Comparison of ENCODE assay signal across 9 cellular contexts in the genomic region with DNA sequence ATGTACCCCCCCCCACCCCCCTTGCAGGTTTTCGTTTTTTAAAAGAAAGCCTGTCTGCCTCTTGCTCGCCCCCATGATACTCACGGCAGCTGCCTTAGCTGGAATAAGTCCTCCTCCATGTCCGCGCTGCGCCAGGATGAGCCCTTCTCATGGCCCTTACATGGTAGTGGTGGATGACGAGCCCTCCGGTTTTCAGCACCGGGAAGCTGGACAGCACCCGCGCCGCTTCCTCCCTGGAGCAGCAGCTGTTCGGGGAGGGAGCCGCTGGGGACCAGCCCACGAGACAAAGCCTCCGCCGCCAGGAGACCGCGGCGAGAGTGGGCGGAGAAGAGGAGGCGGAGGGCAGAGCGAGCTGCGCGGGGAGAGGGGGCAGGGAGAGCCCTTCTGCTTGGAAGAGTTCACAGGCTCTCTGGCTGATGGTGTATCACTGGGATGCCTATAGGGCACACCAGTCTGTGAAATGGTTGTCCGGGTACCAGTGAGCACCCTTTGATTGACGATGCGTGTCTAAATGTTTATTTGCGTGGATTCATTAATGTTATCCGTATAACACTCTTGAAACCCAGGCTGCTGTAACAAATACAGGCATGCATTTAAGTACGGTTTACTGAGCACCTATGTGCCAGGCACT. TPM values are rescaled to one million over a fixed set of nuclear protein-coding genes. Genes with fewer than 3 reads are reported as not detected.
DNase-seq lines count a peak whose midpoint lies in the region; ATAC-seq and TF ChIP-seq lines count a peak whose summit lies in the region.
"Had no signal": no experiment of that assay in that cellular context is flagged by ENCODE, and none has a peak within 500 bp of the region (broad histone marks: within the 10 kb centered on the region; RNA-seq: fewer than 3 reads in every experiment).

SVOP (minus strand) TSS at position 319 of the 631 bp plus-strand sequence; CDS start at position 119, 200 bp downstream.

- POLR2A ChIA-PET in T-cell (lab: Charles Lee), result no interaction called here
- POLR2A ChIA-PET in MCF 10A (lab: Yijun Ruan, JAX), result no interaction called here

- H3K36me3 Mint-ChIP-seq in T-cell (no peaks in the 10 kb centered on the region), MCF 10A (ENCODE audit: insufficient read depth, unreplicated experiment) (no peaks in the 10 kb centered on the region)

- intact Hi-C loops in MCF 10A (cut with micrococcal nuclease), result no loop called here

- DNase-seq in GDM1 (lab: John Stamatoyannopoulos, UW), result peak; percentile 62
- DNase-seq in NCI-H1417 treated with DMSO at 0.1 percent for 48 hours (lab: John Stamatoyannopoulos, UW), result peak; percentile 60
- DNase-seq in T-cell, result peak in 21 of 34 experiments; percentile 1 to 30 (median 3)
- DNase-seq in MCF 10A (ENCODE audit: unreplicated experiment), result peak; percentile 70
- DNase-seq in skeletal muscle cell (ENCODE audit: low read depth), result peak; percentile 43

- no TSS peak for BruUV-seq in MCF 10A (replicated peaks; lab: Mats Ljungman, UMichigan)

- H3K4me1 Mint-ChIP-seq in T-cell, result peaks cover 0 to 4% (median 4%) of the 10 kb centered on the region in 3 donors
- no peaks in the 10 kb centered on the region for H3K4me1 Mint-ChIP-seq in MCF 10A (ENCODE audit: insufficient read depth, unreplicated experiment)

- H3K9me3 Mint-ChIP-seq in T-cell (no peaks in the 10 kb centered on the region), MCF 10A (ENCODE audit: unreplicated experiment) (no peaks in the 10 kb centered on the region)

- no peak within 1 kb of the TSS for H3K9ac ChIP-seq in iPS-15b (ENCODE audit: low read depth, low read length)

- no peak within 1 kb of the TSS for H3K27ac Mint-ChIP-seq in T-cell
- no peak within 1 kb of the TSS for H3K27ac Mint-ChIP-seq in MCF 10A (ENCODE audit: low read depth, unreplicated experiment)

- peak within 1 kb of the TSS; percentile 55 for H3K4me3 ChIP-seq in iPS-15b (ENCODE audit: low read depth, low read length)
- no peak within 1 kb of the TSS for H3K4me3 ChIP-seq in skeletal muscle cell (ENCODE audit: low read depth, low read length)

- no peaks in the 10 kb centered on the region for H3K4me1 ChIP-seq in iPS-15b (ENCODE audit: control insufficient read depth, insufficient read depth, low read length)

- CTCF ChIA-PET in T-cell (lab: Charles Lee) (no interaction called here), MCF 10A (lab: Yijun Ruan, JAX) (interaction anchor here (0.7 kb wide), 1 partner anchor 30 kb away, joined by 3 read pairs; no protein-coding TSS in a partner anchor)

- H3K36me3 ChIP-seq in iPS-15b (ENCODE audit: control insufficient read depth, insufficient read depth, low read length), result no peaks in the 10 kb centered on the region

- H3K27me3 ChIP-seq in iPS-15b (ENCODE audit: control insufficient read depth, insufficient read depth, low read length), result peaks cover 5% of the 10 kb centered on the region

- no peaks in the 10 kb centered on the region for H3K9me3 ChIP-seq in iPS-15b (ENCODE audit: control insufficient read depth, insufficient read depth, low read length)

- TF ChIP-seq CTCF in MCF 10A (IDR thresholded peaks at IDR 0.05; ENCODE audit: unreplicated experiment), result no peak

- H3K27me3 Mint-ChIP-seq in T-cell, result peaks cover 39 to 41% of the 10 kb centered on the region in 2 donors
- peaks cover under 1% of the 10 kb centered on the region for H3K27me3 Mint-ChIP-seq in MCF 10A (ENCODE audit: insufficient read depth, unreplicated experiment)

- no peak within 1 kb of the TSS for H3K4me3 Mint-ChIP-seq in T-cell
- no peak within 1 kb of the TSS for H3K4me3 Mint-ChIP-seq in MCF 10A (ENCODE audit: unreplicated experiment)

- ATAC-seq in T-cell (replicated peaks in 1 of 4), result peak in 1 of 4 experiments; percentile 36
- no peak for ATAC-seq in HG02840 (IDR thresholded peaks at IDR 0.05; ENCODE audit: low FRiP score, unreplicated experiment)
- no peak for ATAC-seq in GM19397 (IDR thresholded peaks at IDR 0.05; ENCODE audit: unreplicated experiment)

RNA-seq across cellular contexts. Expression of gene SVOP, which starts in this region (rescaled TPM):
- total RNA-seq in T-cell (not detected), MCF 10A (2022) (not detected in 2 replicates)
- total RNA-seq: T-helper 2 cell treated with Interferon-gamma antibody and Interleukin-4, amounts not matched to agents 100 ng/mL and 5 ng/mL, for 36 hours had no signal

Comparison
In these comparisons a context has a peak if more than half of its experiments do, and no peak if none do; other contexts are left out.
1. Peak in DNase-seq in T-cell; RNA of the gene not detected or under 1 TPM.
2. Peak in DNase-seq in MCF 10A; RNA of the gene not detected or under 1 TPM.
3. DNase-seq: peak in every context shown above with its lines; median percentile 70 in MCF 10A; 62 in GDM1; 60 in NCI-H1417 treated with DMSO at 0.1 percent for 48 hours; 43 in skeletal muscle cell; 3 in T-cell.